In the genomic region with DNA sequence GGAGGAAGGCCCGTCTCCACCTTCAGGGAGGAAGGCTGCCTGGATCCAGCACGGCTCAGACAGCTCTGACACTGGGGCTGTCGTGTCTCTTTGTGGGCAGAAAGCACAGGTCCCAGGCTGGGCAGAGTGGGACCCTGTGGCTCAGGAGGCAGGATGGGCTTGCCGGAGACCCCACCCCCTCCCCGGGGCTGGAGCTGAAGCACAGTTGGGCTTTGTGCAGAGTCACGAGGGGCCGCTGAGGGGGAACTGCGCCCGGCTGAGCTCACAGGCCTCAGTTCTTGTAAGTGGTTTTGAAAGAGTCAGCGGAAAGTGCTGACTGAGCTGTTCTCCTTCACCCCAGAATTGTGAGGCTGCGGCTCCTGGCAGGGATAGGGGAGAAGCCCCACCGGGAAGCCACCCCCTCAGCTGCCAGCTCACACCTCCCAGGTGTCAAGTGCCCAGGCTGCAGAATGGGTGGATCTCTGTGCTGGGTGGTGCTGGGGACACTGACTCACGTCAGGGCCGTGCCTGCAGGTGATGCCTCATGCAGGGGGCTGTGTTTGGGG, we compare ENCODE assay signal across 8 cellular contexts. TPM values are rescaled to one million over a fixed set of nuclear protein-coding genes. Genes with fewer than 3 reads are reported as not detected.
DNase-seq lines count a peak whose midpoint lies in the region; ATAC-seq and TF ChIP-seq lines count a peak whose summit lies in the region.

No MANE protein-coding gene starts in this region.

- H3K36me3 Mint-ChIP-seq in neural crest cell (ENCODE audit: low read depth), result no peaks in the 10 kb centered on the region
- H3K36me3 Mint-ChIP-seq in Caco-2 (ENCODE audit: insufficient read depth, unreplicated experiment), result peaks cover 34% of the 10 kb centered on the region

- H3K27ac Mint-ChIP-seq in neural crest cell (ENCODE audit: unreplicated experiment), result peak overlapping the region; percentile 99
- H3K27ac Mint-ChIP-seq in Caco-2 (ENCODE audit: unreplicated experiment), result no peak overlapping the region

- H3K27me3 Mint-ChIP-seq in neural crest cell (ENCODE audit: low read depth) (no peaks in the 10 kb centered on the region), Caco-2 (ENCODE audit: insufficient read depth, unreplicated experiment) (no peaks in the 10 kb centered on the region)

- no peaks in the 10 kb centered on the region for H3K27me3 ChIP-seq in Caco-2 (replicated peaks; ENCODE audit: control insufficient read depth, insufficient read depth, low read length)

- TF ChIP-seq CTCF in neural crest cell (conservative IDR thresholded peaks at IDR 0.05) (no peak), Caco-2 (IDR thresholded peaks at IDR 0.05; ENCODE audit: insufficient read depth in 1 of 2, low read depth in 1 of 2, low read length in 1 of 2, severe bottlenecking in 1 of 2, unreplicated experiment in 1 of 2) (no peak)

- H3K9me3 ChIP-seq in Caco-2, result no peaks in the 10 kb centered on the region

- intact Hi-C loops in Caco-2 (cut with micrococcal nuclease; ENCODE audit: unreplicated experiment), result no loop called here

- peak; percentile 44 for ATAC-seq in GM19438 (IDR thresholded peaks at IDR 0.05; ENCODE audit: low read depth, unreplicated experiment)
- ATAC-seq in HG03108 (IDR thresholded peaks at IDR 0.05; ENCODE audit: unreplicated experiment), result no peak

- CTCF ChIA-PET in Caco-2 (lab: Charles Lee), result no interaction called here

- peaks cover 61% of the 10 kb centered on the region for H3K4me1 Mint-ChIP-seq in neural crest cell
- H3K4me1 Mint-ChIP-seq in Caco-2 (ENCODE audit: low read depth, unreplicated experiment), result peaks cover 14% of the 10 kb centered on the region

- DNase-seq in T-helper 22 cell (ENCODE audit: low read depth) (peak; percentile 29), epithelial cell of prostate (ENCODE audit: low read depth, low spot score) (no peak), neural crest cell (ENCODE audit: low read depth, low spot score) (peak; percentile 68), HUDEP-2 (lab: John Stamatoyannopoulos, UW; ENCODE audit: unreplicated experiment in 76 of 76) (no peak), Caco-2 (no peak), occipital lobe (lab: John Stamatoyannopoulos, UW) (no peak)

- no TSS peak for BruUV-seq in Caco-2 (replicated peaks; lab: Mats Ljungman, UMichigan)

- H3K4me1 ChIP-seq in Caco-2, result peaks cover 8% of the 10 kb centered on the region; the same call in 1 of the 2 replicates

- peak overlapping the region; percentile 55 for H3K27ac ChIP-seq in epithelial cell of prostate

- POLR2A ChIA-PET in Caco-2 (lab: Charles Lee), result no interaction called here

- H3K4me3 ChIP-seq in Caco-2 (ENCODE audit: low read depth, low read length), result no peak overlapping the region

- H3K36me3 ChIP-seq in Caco-2 (ENCODE audit: control insufficient read depth, insufficient read depth, low read length), result no peaks in the 10 kb centered on the region; the same call in 1 of the 2 replicates

- H3K4me3 Mint-ChIP-seq in neural crest cell, result peak overlapping the region; percentile 72
- no peak overlapping the region for H3K4me3 Mint-ChIP-seq in Caco-2 (ENCODE audit: unreplicated experiment)

- H3K9me3 Mint-ChIP-seq in neural crest cell (no peaks in the 10 kb centered on the region), Caco-2 (ENCODE audit: unreplicated experiment) (no peaks in the 10 kb centered on the region)

RNA-seq across cellular contexts. Expression of a gene that starts 12.2 kb away (rescaled TPM):
- total RNA-seq in neural crest cell (18.3 and 24.3 TPM in 2 replicates), Caco-2 (2022) (54.8 and 56.3 TPM in 2 replicates), occipital lobe (10.8 TPM)

Comparison
In these comparisons a context has a peak if more than half of its experiments do, and no peak if none do; other contexts are left out.
1. DNase-seq: peak in T-helper 22 cell (single experiment) and neural crest cell (single experiment); none in epithelial cell of prostate (single experiment), HUDEP-2 (0 of 76), Caco-2 (0 of 2) and occipital lobe (single experiment).